Comparison of ENCODE assay signal across 7 cellular contexts in the genomic region with DNA sequence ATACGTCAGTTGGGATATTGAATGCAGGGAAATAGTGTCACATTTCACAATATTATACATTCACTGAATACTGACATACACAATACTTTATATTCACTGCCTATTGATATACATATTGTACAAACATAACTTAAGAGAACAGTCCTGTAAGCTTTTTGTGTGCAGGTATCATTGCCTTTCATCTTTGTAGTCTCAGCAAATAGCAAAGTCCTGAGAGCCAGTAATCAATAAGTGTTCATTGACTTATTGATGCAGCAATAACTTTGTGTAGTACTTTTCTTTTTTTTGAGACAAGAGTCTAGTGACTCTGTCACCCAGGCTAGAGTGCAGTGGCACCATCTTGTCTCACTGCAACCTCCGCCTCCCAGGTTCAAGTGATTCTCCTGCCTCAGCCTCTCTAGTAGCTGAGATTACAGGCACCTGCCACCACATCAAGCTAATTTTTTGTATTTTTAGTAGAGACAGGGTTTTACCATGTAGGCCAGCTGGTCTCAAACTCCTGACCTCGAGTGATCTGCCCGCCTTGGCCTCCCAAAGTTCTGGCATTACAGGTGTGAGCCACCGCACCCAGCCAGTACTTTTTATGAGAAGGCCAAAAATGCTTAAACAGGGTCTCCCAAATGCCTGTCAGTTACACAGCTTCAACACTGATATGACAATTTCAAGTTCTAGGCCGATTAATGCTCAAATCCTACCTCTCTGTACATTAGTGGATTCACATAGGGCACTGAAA.
"Had no signal": no experiment of that assay in that cellular context is flagged by ENCODE, and none has a peak within 500 bp of the region (broad histone marks: within the 10 kb centered on the region; RNA-seq: fewer than 3 reads in every experiment).

No MANE protein-coding gene starts in this region.

- H3K36me3 ChIP-seq: HAP-1 had no signal

- H3K9me3 ChIP-seq: HAP-1 had no signal

- FAIRE-seq: HTR-8/SVneo had no signal

- H3K27me3 Mint-ChIP-seq: IgD-negative memory B cell had no signal

- H3K4me3 Mint-ChIP-seq: IgD-negative memory B cell had no signal

- DNase-seq: GM23248, GOT3, H7, KBM-7 had no signal

- H3K36me3 Mint-ChIP-seq: IgD-negative memory B cell had no signal

- H2AFZ ChIP-seq: GM23248 had no signal

- H3K27ac Mint-ChIP-seq: IgD-negative memory B cell had no signal

- H3K4me3 ChIP-seq: GM23248, HAP-1 had no signal

- H3K9ac ChIP-seq: GM23248 had no signal

- H3K27ac ChIP-seq: GM23248 had no signal

- H3K9me3 Mint-ChIP-seq: IgD-negative memory B cell had no signal
